11 cellular contexts compared by ENCODE assay signal in the genomic region with DNA sequence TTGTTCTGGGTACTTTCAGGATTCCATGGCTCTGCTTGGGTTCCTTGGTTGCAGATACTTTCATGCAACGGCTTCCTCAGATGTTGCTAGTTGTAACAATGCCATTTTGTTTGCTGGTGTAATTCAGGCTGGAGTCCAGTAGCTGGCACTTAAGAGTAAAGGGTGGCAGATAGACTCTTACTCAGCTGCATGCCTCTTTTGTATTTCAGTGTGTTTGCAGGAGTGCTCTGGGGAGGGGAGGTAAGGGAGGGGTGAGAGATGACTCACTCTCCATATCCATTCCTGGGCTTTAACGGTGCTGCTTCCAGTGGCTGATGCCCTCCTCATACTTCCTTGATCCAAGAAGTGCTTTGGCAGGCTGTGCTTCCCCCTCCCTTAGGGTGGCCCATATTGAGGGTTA.
DNase-seq lines count a peak whose midpoint lies in the region; ATAC-seq and TF ChIP-seq lines count a peak whose summit lies in the region.
"Had no signal": no experiment of that assay in that cellular context is flagged by ENCODE, and none has a peak within 500 bp of the region (broad histone marks: within the 10 kb centered on the region; RNA-seq: fewer than 3 reads in every experiment).

No MANE protein-coding gene starts in this region.

- H3K9me3 ChIP-seq in CD4-positive, alpha-beta T cell (ENCODE audit: control insufficient read depth, low read length), result no peaks in the 10 kb centered on the region

- peak; percentile 39 for TF ChIP-seq CTCF in 22Rv1 (IDR thresholded peaks at IDR 0.05)
- TF ChIP-seq CTCF in CD4-positive, alpha-beta T cell (IDR thresholded peaks at IDR 0.05), result no peak

- in situ Hi-C loops in SK-MEL-5 (cut with HindIII; ENCODE audit: low pct_unique_long_range_greater_than_20kb, low sequenced_read_pairs), result no loop called here

- no peak overlapping the region for H3K27ac ChIP-seq in 22Rv1
- H3K27ac ChIP-seq in CD4-positive, alpha-beta T cell (ENCODE audit: low read depth, low read length), result no peak overlapping the region

- CTCF ChIA-PET in CD4-positive, alpha-beta T cell (lab: Charles Lee), result no interaction called here
- CTCF ChIA-PET in activated CD4-positive, alpha-beta T cell treated with anti-CD3 and anti-CD28 coated beads for 36 hours (lab: Charles Lee), result no interaction called here

- no peak overlapping the region for H3K27ac Mint-ChIP-seq in CD4-positive, alpha-beta T cell
- no peak overlapping the region for H3K27ac Mint-ChIP-seq in activated CD4-positive, alpha-beta T cell treated with anti-CD3 and anti-CD28 coated beads for 36 hours
- H3K27ac Mint-ChIP-seq: activated naive CD4-positive, alpha-beta T cell treated with anti-CD3 and anti-CD28 coated beads, Interleukin-2, amount 50 U/mL, for 24 hours; CD4-positive, CD25-positive, alpha-beta regulatory T cell had no signal

- H3K4me3 Mint-ChIP-seq in CD4-positive, alpha-beta T cell, result no peak overlapping the region
- no peak overlapping the region for H3K4me3 Mint-ChIP-seq in activated CD4-positive, alpha-beta T cell treated with anti-CD3 and anti-CD28 coated beads for 36 hours
- H3K4me3 Mint-ChIP-seq: activated naive CD4-positive, alpha-beta T cell treated with anti-CD3 and anti-CD28 coated beads, Interleukin-2, amount 50 U/mL, for 24 hours; CD4-positive, CD25-positive, alpha-beta regulatory T cell had no signal

- peaks cover 37% of the 10 kb centered on the region for H3K27me3 Mint-ChIP-seq in CD4-positive, alpha-beta T cell
- peaks cover 5% of the 10 kb centered on the region for H3K27me3 Mint-ChIP-seq in activated CD4-positive, alpha-beta T cell treated with anti-CD3 and anti-CD28 coated beads for 36 hours
- H3K27me3 Mint-ChIP-seq: CD4-positive, CD25-positive, alpha-beta regulatory T cell had no signal

- intact Hi-C loops in CD4-positive, alpha-beta T cell (cut with DNase I, micrococcal nuclease), result no loop called here
- intact Hi-C loops in activated CD4-positive, alpha-beta T cell treated with anti-CD3 and anti-CD28 coated beads for 36 hours (cut with DNase I, micrococcal nuclease), result no loop called here

- no peaks in the 10 kb centered on the region for H3K4me1 Mint-ChIP-seq in CD4-positive, alpha-beta T cell (ENCODE audit: low read depth)
- no peaks in the 10 kb centered on the region for H3K4me1 Mint-ChIP-seq in activated CD4-positive, alpha-beta T cell treated with anti-CD3 and anti-CD28 coated beads for 36 hours
- H3K4me1 Mint-ChIP-seq: activated naive CD4-positive, alpha-beta T cell treated with anti-CD3 and anti-CD28 coated beads, Interleukin-2, amount 50 U/mL, for 24 hours; CD4-positive, CD25-positive, alpha-beta regulatory T cell had no signal

- ATAC-seq in GM19452 (IDR thresholded peaks at IDR 0.05; ENCODE audit: unreplicated experiment), result no peak
- no peak for ATAC-seq in CD4-positive, alpha-beta T cell (ENCODE audit: poor library complexity)
- ATAC-seq in activated CD4-positive, alpha-beta T cell treated with anti-CD3 and anti-CD28 coated beads for 36 hours, result no peak

- DNase-seq in HCEC 1CT (peak; percentile 52), SK-MEL-5 (ENCODE audit: low read depth, low spot score) (peak; percentile 59), glomerular visceral epithelial cell (ENCODE audit: extremely low spot score) (peak; percentile 94), NCI-H2107 treated with DMSO at 0.1 percent for 48 hours (lab: John Stamatoyannopoulos, UW; ENCODE audit: unreplicated experiment) (no peak)
- DNase-seq in CD4-positive, alpha-beta T cell, result no peak
- no peak for DNase-seq in activated CD4-positive, alpha-beta T cell treated with anti-CD3 and anti-CD28 coated beads for 36 hours
- DNase-seq: CD4-positive, CD25-positive, alpha-beta regulatory T cell; NCI-H748 treated with DMSO at 0.1 percent for 48 hours had no signal

- no peaks in the 10 kb centered on the region for H3K27me3 ChIP-seq in CD4-positive, alpha-beta T cell (ENCODE audit: control insufficient read depth, insufficient read depth, low read length)

- no peaks in the 10 kb centered on the region for H3K9me3 Mint-ChIP-seq in CD4-positive, alpha-beta T cell
- H3K9me3 Mint-ChIP-seq in activated CD4-positive, alpha-beta T cell treated with anti-CD3 and anti-CD28 coated beads for 36 hours (ENCODE audit: low read depth), result peaks cover 5% of the 10 kb centered on the region
- H3K9me3 Mint-ChIP-seq: activated naive CD4-positive, alpha-beta T cell treated with anti-CD3 and anti-CD28 coated beads, Interleukin-2, amount 50 U/mL, for 24 hours had no signal

- POLR2A ChIA-PET in CD4-positive, alpha-beta T cell (lab: Charles Lee), result no interaction called here
- POLR2A ChIA-PET in activated CD4-positive, alpha-beta T cell treated with anti-CD3 and anti-CD28 coated beads for 36 hours (lab: Charles Lee), result no interaction called here

- no peaks in the 10 kb centered on the region for H3K36me3 Mint-ChIP-seq in CD4-positive, alpha-beta T cell (ENCODE audit: low read depth)
- H3K36me3 Mint-ChIP-seq in activated CD4-positive, alpha-beta T cell treated with anti-CD3 and anti-CD28 coated beads for 36 hours (ENCODE audit: low read depth), result no peaks in the 10 kb centered on the region
- H3K36me3 Mint-ChIP-seq: activated naive CD4-positive, alpha-beta T cell treated with anti-CD3 and anti-CD28 coated beads, Interleukin-2, amount 50 U/mL, for 24 hours; CD4-positive, CD25-positive, alpha-beta regulatory T cell had no signal

Comparison
In these comparisons a context has a peak if more than half of its experiments do, and no peak if none do; other contexts are left out.
1. DNase-seq: peak in HCEC 1CT (single experiment), SK-MEL-5 (single experiment) and glomerular visceral epithelial cell (single experiment); none in NCI-H2107 treated with DMSO at 0.1 percent for 48 hours (single experiment), CD4-positive, alpha-beta T cell (0 of 10) and activated CD4-positive, alpha-beta T cell treated with anti-CD3 and anti-CD28 coated beads for 36 hours (single experiment).